Comparison of ENCODE assay signal across 20 cellular contexts in genomic region chr1:66671472-66671871, GRCh38.
"Had no signal": no experiment of that assay in that cellular context is flagged by ENCODE, and none has a peak within 500 bp of the region (broad histone marks: within the 10 kb centered on the region; RNA-seq: fewer than 3 reads in every experiment).

No MANE protein-coding gene starts in this region.

- H3K27me3 Mint-ChIP-seq: progenitor cell of endocrine pancreas had no signal

- H3K27ac Mint-ChIP-seq: immature natural killer cell, natural killer cell, progenitor cell of endocrine pancreas had no signal

- H3K27ac ChIP-seq: lower lobe of right lung, parathyroid adenoma, right lobe of liver, thoracic aorta, tibial nerve, upper lobe of left lung had no signal

- H3K4me3 Mint-ChIP-seq: immature natural killer cell, natural killer cell, neural crest cell had no signal

- H3K4me3 ChIP-seq: lower lobe of right lung, right lobe of liver, thoracic aorta, tibial nerve, upper lobe of left lung had no signal

- H3K9me3 Mint-ChIP-seq: natural killer cell, neural crest cell had no signal

- DNase-seq: cortex of kidney; hypothalamus; immature natural killer cell; islet precursor cell; kidney glomerular epithelial cell; left colon; left ventricle myocardium superior; lower lobe of right lung; natural killer cell; right lobe of liver; small intestine; stimulated activated CD4-positive, alpha-beta T cell treated with anti-CD3 and anti-CD28 coated beads, Interleukin-15, amount 100 ng/mL, for 24 hours; stimulated activated CD4-positive, alpha-beta T cell treated with anti-CD3 and anti-CD28 coated beads, Interleukin-2, amount 100 ng/mL, for 48 hours; stimulated activated naive CD8-positive, alpha-beta T cell treated with anti-CD3 and anti-CD28 coated beads, Interleukin-15, Interleukin-2, amounts not matched to agents 100 U/mL and 50 U/mL, for 24 hours; upper lobe of left lung had no signal

- H3K4me1 Mint-ChIP-seq: immature natural killer cell, natural killer cell, neural crest cell had no signal

- ATAC-seq: left colon; left ventricle myocardium superior; lower lobe of right lung; natural killer cell; right lobe of liver; stimulated activated naive CD8-positive, alpha-beta T cell treated with anti-CD3 and anti-CD28 coated beads, Interleukin-15, Interleukin-2, amounts not matched to agents 100 U/mL and 50 U/mL, for 24 hours had no signal

- H3K36me3 Mint-ChIP-seq: immature natural killer cell, natural killer cell had no signal
